1 cellular context compared by ENCODE assay signal in the genomic region with DNA sequence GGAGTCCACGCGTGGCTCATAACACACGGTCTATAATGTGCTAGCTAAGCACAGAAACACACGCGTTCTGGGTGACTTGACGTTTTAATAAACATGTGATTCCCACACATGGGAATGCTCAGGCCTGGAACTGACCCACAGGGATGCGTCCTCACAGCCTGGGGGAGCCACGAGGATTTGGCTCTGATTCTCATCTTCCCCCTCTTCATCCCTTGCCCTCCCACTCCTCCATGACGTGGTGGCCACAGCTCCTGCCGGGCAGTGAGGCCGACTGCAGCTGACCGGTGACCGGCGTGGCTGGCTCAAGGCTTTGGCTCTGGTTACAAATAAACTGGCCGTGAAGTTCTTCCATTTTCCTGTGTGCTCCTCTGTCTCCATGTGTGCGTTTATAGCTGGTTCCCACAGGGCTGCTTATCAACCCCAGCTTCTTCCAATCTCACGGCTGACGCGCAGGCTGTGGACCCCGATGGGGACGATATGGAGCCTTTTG.
TF ChIP-seq lines count a peak whose summit lies in the region.

No MANE protein-coding gene starts in this region.

TF ChIP-seq in GM23338, 12 proteins besides CTCF, POLR2A, EP300 and RAD21 (continued from another document):
- TF ChIP-seq, protein P1, sequence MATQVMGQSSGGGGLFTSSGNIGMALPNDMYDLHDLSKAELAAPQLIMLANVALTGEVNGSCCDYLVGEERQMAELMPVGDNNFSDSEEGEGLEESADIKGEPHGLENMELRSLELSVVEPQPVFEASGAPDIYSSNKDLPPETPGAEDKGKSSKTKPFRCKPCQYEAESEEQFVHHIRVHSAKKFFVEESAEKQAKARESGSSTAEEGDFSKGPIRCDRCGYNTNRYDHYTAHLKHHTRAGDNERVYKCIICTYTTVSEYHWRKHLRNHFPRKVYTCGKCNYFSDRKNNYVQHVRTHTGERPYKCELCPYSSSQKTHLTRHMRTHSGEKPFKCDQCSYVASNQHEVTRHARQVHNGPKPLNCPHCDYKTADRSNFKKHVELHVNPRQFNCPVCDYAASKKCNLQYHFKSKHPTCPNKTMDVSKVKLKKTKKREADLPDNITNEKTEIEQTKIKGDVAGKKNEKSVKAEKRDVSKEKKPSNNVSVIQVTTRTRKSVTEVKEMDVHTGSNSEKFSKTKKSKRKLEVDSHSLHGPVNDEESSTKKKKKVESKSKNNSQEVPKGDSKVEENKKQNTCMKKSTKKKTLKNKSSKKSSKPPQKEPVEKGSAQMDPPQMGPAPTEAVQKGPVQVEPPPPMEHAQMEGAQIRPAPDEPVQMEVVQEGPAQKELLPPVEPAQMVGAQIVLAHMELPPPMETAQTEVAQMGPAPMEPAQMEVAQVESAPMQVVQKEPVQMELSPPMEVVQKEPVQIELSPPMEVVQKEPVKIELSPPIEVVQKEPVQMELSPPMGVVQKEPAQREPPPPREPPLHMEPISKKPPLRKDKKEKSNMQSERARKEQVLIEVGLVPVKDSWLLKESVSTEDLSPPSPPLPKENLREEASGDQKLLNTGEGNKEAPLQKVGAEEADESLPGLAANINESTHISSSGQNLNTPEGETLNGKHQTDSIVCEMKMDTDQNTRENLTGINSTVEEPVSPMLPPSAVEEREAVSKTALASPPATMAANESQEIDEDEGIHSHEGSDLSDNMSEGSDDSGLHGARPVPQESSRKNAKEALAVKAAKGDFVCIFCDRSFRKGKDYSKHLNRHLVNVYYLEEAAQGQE (IDR thresholded peaks at IDR 0.05; ENCODE audit: unreplicated experiment) = no peak
- TF ChIP-seq CREB1 (CRISPR knock-in tag; IDR thresholded peaks at IDR 0.05; ENCODE audit: low read depth) (no peak), NANOG (IDR thresholded peaks at IDR 0.05; ENCODE audit: borderline replicate concordance) (no peak), ZNF114 (CRISPR knock-in tag; IDR thresholded peaks at IDR 0.05) (no peak)
